In genomic region chr4:159484861-159485260, GRCh38 we compare ENCODE assay signal across 27 cellular contexts.
A peak's percentile ranks its signal among the peaks of the same experiment; 100 is the strongest.
DNase-seq lines count a peak whose midpoint lies in the region; TF ChIP-seq lines count a peak whose summit lies in the region.
"Had no signal": no experiment of that assay in that cellular context is flagged by ENCODE, and none has a peak within 500 bp of the region (broad histone marks: within the 10 kb centered on the region; RNA-seq: fewer than 3 reads in every experiment).

No MANE protein-coding gene starts in this region.

- H3K4ac ChIP-seq in mesendoderm (ENCODE audit: low read depth, low read length) = no peak overlapping the region

- H3K18ac ChIP-seq in mesendoderm (ENCODE audit: low read length) = no peak overlapping the region

- no CpG with 5 or more reads among the region's 2 CpGs for WGBS in mesendoderm (ENCODE audit: extremely low coverage, insufficient coverage, low lambda C conversion rate)

- H4K5ac ChIP-seq in mesendoderm (ENCODE audit: low read length) = no peak overlapping the region

- no peak overlapping the region for H2BK15ac ChIP-seq in mesendoderm (replicated peaks; ENCODE audit: low read depth)

- no peaks in the 10 kb centered on the region for H3K4me1 ChIP-seq in mesendoderm (ENCODE audit: control insufficient read depth, low read depth, low read length)
- peaks cover 14% of the 10 kb centered on the region for H3K4me1 ChIP-seq in left ventricle myocardium inferior

- no peak overlapping the region for H2BK120ac ChIP-seq in mesendoderm (ENCODE audit: low read depth, low read length)

- H3K9me3 ChIP-seq in left ventricle myocardium inferior (replicated peaks) = no peaks in the 10 kb centered on the region
- H3K9me3 ChIP-seq: HAP-1 had no signal

- H4K8ac ChIP-seq in mesendoderm (ENCODE audit: low read depth, low read length) = no peak overlapping the region

- no peak overlapping the region for H3K9ac ChIP-seq in mesendoderm (ENCODE audit: low read length)

- TF ChIP-seq CTCF in left ventricle myocardium inferior (IDR thresholded peaks at IDR 0.05; ENCODE audit: borderline replicate concordance) = no peak

- H3K4me3 ChIP-seq in mesendoderm (ENCODE audit: low read length) = no peak overlapping the region
- no peak overlapping the region for H3K4me3 ChIP-seq in left ventricle myocardium inferior
- H3K4me3 ChIP-seq: GM12878, GM23338, HAP-1 had no signal

- intact Hi-C loops in left ventricle myocardium inferior (cut with micrococcal nuclease) = no loop called here

- no peak overlapping the region for H3K23ac ChIP-seq in mesendoderm (ENCODE audit: low read length)

- H3K27ac ChIP-seq in mesendoderm (ENCODE audit: low read depth, low read length) (no peak overlapping the region), left ventricle myocardium inferior (replicated peaks) (no peak overlapping the region)
- H3K27ac ChIP-seq: 22Rv1, HL-60 had no signal

- H2BK5ac ChIP-seq in mesendoderm (ENCODE audit: low read length) = no peak overlapping the region

- H3K56ac ChIP-seq in mesendoderm (ENCODE audit: low read length) = no peak overlapping the region

- DNase-seq in SIG-M5 treated with dmso at 0.1 percent for 504 hours (lab: John Stamatoyannopoulos, UW; ENCODE audit: unreplicated experiment) = peak; percentile 8
- no peak for DNase-seq in SIG-M5 (lab: John Stamatoyannopoulos, UW)
- peak; percentile 51 for DNase-seq in amniotic epithelial cell (ENCODE audit: low read depth)
- peak; percentile 28 for DNase-seq in mesendoderm
- DNase-seq in left ventricle myocardium inferior = no peak
- no peak for DNase-seq in stimulated activated naive CD4-positive, alpha-beta T cell (lab: John Stamatoyannopoulos, UW)
- DNase-seq in T-helper 9 cell = no peak
- DNase-seq in activated CD8-positive, alpha-beta memory T cell treated with anti-CD3 and anti-CD28 coated beads, Interleukin-2, amount 50 U/mL, for 48 hours = no peak
- DNase-seq: ACHN; AML-193; C1 segment of cervical spinal cord; CD8-positive, alpha-beta T cell; DND-41; KBM-7; NCI-H1092; NCI-H146; NCI-H2081; NCI-H2171 treated with DMSO at 0.1 percent for 48 hours; NCI-H446 treated with DMSO at 0.1 percent for 48 hours; NCI-H526 treated with DMSO at 0.1 percent for 48 hours; RPMI8226; SHP77 treated with DMSO at 0.1 percent for 48 hours had no signal

- H2AK5ac ChIP-seq in mesendoderm (ENCODE audit: low read length) = no peak overlapping the region

- H3K36me3 ChIP-seq in mesendoderm (ENCODE audit: control insufficient read depth, insufficient read depth, low read length) = no peaks in the 10 kb centered on the region
- no peaks in the 10 kb centered on the region for H3K36me3 ChIP-seq in left ventricle myocardium inferior
- H3K36me3 ChIP-seq: HAP-1 had no signal

- no peaks in the 10 kb centered on the region for H3K79me1 ChIP-seq in mesendoderm (ENCODE audit: low read length)

- no peaks in the 10 kb centered on the region for H3K79me2 ChIP-seq in mesendoderm (ENCODE audit: control insufficient read depth, insufficient read depth, low read length)

- no peak overlapping the region for H3K4me2 ChIP-seq in mesendoderm (ENCODE audit: low read length)

- H3K27me3 ChIP-seq in mesendoderm (ENCODE audit: insufficient read depth, low read length, poor library complexity) (no peaks in the 10 kb centered on the region), left ventricle myocardium inferior (ENCODE audit: low read depth) (peaks cover 47% of the 10 kb centered on the region)

Comparison
In these comparisons a context has a peak if more than half of its experiments do, and no peak if none do; other contexts are left out.
1. DNase-seq: peak in SIG-M5 treated with dmso at 0.1 percent for 504 hours (single experiment), amniotic epithelial cell (single experiment) and mesendoderm (single experiment); none in SIG-M5 (single experiment), left ventricle myocardium inferior (single experiment), stimulated activated naive CD4-positive, alpha-beta T cell (0 of 6), T-helper 9 cell (single experiment) and activated CD8-positive, alpha-beta memory T cell treated with anti-CD3 and anti-CD28 coated beads, Interleukin-2, amount 50 U/mL, for 48 hours (single experiment).